In the genomic region with DNA sequence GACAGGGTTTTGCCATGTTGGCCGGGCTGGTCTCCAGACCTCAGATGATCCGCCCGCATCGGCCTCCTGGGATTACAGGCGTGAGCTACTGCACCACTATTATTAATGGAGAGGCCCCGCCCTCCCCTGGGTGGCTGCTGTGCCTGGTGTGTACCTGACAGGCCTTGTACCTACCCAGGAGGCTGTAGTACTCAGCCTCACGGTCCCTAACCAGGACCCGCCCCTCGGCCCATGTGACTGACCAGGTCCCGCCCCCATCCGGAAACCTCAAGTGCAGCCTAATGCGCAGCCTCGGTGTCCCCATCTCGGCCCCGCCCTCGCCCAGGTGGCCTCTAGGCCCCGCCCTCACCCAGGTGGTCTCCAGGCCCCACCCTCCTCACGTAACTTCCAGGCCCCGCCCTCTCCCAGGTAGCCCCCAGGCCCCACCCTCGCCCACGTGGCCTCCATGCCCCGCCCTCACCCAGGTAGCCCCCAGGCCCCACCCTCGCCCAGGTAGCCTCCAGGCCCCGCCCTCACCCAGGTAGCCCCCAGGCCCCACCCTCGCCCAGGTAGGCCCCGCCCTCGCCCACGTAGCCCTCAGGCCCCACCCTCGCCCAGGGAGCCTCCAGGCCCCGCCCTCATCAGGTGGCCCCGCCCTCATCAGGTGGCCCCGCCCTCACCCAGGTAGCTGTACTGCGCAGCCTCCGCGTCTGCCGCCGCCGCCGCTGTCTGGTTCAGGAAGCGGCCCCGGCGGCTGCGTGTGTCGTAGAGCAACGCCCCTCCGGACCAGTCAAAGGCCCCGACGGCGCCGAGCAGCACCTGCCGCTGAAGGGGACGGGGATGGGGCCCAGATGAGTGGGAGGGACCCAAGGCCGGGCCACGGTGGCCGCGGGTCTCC, we compare ENCODE assay signal across 2 cellular contexts.
A peak's percentile ranks its signal among the peaks of the same experiment; 100 is the strongest.
TF ChIP-seq lines count a peak whose summit lies in the region.

No MANE protein-coding gene starts in this region.

TF ChIP-seq in HepG2, 621 proteins besides CTCF, POLR2A, EP300 and RAD21:
- TF ChIP-seq ZNF549 (CRISPR knock-in tag; IDR thresholded peaks at IDR 0.05) (no peak), SKI (IDR thresholded peaks at IDR 0.05; ENCODE audit: partially characterized antibody) (no peak), ZNF607 (CRISPR knock-in tag; IDR thresholded peaks at IDR 0.05; ENCODE audit: borderline replicate concordance) (no peak), PCBP2 (optimal IDR thresholded peaks at IDR 0.05; ENCODE audit: low read depth, low read length, poor library complexity, severe bottlenecking) (no peak), TARDBP (CRISPR knock-in tag; IDR thresholded peaks at IDR 0.05) (no peak), ZBTB7A (CRISPR knock-in tag; IDR thresholded peaks at IDR 0.05) (no peak), PHF21A (CRISPR knock-in tag; IDR thresholded peaks at IDR 0.05) (no peak), BRCA1 (CRISPR knock-in tag; IDR thresholded peaks at IDR 0.05) (no peak), FOXO1 (CRISPR knock-in tag; IDR thresholded peaks at IDR 0.05) (no peak), ZSCAN29 (CRISPR knock-in tag; conservative IDR thresholded peaks at IDR 0.05) (no peak)
- TF ChIP-seq, protein P1, sequence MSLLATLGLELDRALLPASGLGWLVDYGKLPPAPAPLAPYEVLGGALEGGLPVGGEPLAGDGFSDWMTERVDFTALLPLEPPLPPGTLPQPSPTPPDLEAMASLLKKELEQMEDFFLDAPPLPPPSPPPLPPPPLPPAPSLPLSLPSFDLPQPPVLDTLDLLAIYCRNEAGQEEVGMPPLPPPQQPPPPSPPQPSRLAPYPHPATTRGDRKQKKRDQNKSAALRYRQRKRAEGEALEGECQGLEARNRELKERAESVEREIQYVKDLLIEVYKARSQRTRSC (CRISPR knock-in tag; IDR thresholded peaks at IDR 0.05; ENCODE audit: low read depth), result no peak
- TF ChIP-seq, protein P2, sequence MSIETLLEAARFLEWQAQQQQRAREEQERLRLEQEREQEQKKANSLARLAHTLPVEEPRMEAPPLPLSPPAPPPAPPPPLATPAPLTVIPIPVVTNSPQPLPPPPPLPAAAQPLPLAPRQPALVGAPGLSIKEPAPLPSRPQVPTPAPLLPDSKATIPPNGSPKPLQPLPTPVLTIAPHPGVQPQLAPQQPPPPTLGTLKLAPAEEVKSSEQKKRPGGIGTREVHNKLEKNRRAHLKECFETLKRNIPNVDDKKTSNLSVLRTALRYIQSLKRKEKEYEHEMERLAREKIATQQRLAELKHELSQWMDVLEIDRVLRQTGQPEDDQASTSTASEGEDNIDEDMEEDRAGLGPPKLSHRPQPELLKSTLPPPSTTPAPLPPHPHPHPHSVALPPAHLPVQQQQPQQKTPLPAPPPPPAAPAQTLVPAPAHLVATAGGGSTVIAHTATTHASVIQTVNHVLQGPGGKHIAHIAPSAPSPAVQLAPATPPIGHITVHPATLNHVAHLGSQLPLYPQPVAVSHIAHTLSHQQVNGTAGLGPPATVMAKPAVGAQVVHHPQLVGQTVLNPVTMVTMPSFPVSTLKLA (IDR thresholded peaks at IDR 0.05), result no peak
- TF ChIP-seq, protein P3, sequence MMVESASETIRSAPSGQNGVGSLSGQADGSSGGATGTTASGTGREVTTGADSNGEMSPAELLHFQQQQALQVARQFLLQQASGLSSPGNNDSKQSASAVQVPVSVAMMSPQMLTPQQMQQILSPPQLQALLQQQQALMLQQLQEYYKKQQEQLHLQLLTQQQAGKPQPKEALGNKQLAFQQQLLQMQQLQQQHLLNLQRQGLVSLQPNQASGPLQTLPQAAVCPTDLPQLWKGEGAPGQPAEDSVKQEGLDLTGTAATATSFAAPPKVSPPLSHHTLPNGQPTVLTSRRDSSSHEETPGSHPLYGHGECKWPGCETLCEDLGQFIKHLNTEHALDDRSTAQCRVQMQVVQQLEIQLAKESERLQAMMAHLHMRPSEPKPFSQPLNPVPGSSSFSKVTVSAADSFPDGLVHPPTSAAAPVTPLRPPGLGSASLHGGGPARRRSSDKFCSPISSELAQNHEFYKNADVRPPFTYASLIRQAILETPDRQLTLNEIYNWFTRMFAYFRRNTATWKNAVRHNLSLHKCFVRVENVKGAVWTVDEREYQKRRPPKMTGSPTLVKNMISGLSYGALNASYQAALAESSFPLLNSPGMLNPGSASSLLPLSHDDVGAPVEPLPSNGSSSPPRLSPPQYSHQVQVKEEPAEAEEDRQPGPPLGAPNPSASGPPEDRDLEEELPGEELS (CRISPR knock-in tag; IDR thresholded peaks at IDR 0.05), result no peak

TF ChIP-seq in WTC11, 78 proteins besides CTCF, POLR2A, EP300 and RAD21:
- TF ChIP-seq, protein P4, sequence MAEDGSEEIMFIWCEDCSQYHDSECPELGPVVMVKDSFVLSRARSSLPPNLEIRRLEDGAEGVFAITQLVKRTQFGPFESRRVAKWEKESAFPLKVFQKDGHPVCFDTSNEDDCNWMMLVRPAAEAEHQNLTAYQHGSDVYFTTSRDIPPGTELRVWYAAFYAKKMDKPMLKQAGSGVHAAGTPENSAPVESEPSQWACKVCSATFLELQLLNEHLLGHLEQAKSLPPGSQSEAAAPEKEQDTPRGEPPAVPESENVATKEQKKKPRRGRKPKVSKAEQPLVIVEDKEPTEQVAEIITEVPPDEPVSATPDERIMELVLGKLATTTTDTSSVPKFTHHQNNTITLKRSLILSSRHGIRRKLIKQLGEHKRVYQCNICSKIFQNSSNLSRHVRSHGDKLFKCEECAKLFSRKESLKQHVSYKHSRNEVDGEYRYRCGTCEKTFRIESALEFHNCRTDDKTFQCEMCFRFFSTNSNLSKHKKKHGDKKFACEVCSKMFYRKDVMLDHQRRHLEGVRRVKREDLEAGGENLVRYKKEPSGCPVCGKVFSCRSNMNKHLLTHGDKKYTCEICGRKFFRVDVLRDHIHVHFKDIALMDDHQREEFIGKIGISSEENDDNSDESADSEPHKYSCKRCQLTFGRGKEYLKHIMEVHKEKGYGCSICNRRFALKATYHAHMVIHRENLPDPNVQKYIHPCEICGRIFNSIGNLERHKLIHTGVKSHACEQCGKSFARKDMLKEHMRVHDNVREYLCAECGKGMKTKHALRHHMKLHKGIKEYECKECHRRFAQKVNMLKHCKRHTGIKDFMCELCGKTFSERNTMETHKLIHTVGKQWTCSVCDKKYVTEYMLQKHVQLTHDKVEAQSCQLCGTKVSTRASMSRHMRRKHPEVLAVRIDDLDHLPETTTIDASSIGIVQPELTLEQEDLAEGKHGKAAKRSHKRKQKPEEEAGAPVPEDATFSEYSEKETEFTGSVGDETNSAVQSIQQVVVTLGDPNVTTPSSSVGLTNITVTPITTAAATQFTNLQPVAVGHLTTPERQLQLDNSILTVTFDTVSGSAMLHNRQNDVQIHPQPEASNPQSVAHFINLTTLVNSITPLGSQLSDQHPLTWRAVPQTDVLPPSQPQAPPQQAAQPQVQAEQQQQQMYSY (CRISPR knock-in tag; IDR thresholded peaks at IDR 0.05), result no peak
- TF ChIP-seq, protein P5, sequence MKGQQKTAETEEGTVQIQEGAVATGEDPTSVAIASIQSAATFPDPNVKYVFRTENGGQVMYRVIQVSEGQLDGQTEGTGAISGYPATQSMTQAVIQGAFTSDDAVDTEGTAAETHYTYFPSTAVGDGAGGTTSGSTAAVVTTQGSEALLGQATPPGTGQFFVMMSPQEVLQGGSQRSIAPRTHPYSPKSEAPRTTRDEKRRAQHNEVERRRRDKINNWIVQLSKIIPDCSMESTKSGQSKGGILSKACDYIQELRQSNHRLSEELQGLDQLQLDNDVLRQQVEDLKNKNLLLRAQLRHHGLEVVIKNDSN (CRISPR knock-in tag; IDR thresholded peaks at IDR 0.05), result peak; percentile 90
- TF ChIP-seq, protein P6, sequence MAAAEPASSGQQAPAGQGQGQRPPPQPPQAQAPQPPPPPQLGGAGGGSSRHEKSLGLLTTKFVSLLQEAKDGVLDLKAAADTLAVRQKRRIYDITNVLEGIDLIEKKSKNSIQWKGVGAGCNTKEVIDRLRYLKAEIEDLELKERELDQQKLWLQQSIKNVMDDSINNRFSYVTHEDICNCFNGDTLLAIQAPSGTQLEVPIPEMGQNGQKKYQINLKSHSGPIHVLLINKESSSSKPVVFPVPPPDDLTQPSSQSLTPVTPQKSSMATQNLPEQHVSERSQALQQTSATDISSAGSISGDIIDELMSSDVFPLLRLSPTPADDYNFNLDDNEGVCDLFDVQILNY (CRISPR knock-in tag; IDR thresholded peaks at IDR 0.05), result 0 out of 2 replicates have a peak, but pooled peaks have one; percentile 22
- TF ChIP-seq, protein P7, sequence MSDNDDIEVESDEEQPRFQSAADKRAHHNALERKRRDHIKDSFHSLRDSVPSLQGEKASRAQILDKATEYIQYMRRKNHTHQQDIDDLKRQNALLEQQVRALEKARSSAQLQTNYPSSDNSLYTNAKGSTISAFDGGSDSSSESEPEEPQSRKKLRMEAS (CRISPR knock-in tag; IDR thresholded peaks at IDR 0.05), result peak; percentile 83
- peak; percentile 50; the same call in 1 of the 2 replicates for TF ChIP-seq SMAD4 (CRISPR knock-in tag; IDR thresholded peaks at IDR 0.05)
- peak; percentile 88 for TF ChIP-seq SP1 (CRISPR knock-in tag; conservative IDR thresholded peaks at IDR 0.05)
- no peak for TF ChIP-seq ESRRA (CRISPR knock-in tag; IDR thresholded peaks at IDR 0.05; ENCODE audit: borderline replicate concordance)
- TF ChIP-seq ZBTB21 (CRISPR knock-in tag; IDR thresholded peaks at IDR 0.05; ENCODE audit: borderline replicate concordance), result peak; percentile 21; the same call in 1 of the 2 replicates
- no peak for TF ChIP-seq KAT7 (CRISPR knock-in tag; IDR thresholded peaks at IDR 0.05; ENCODE audit: borderline replicate concordance)
- no peak for TF ChIP-seq IRF2 (CRISPR knock-in tag; IDR thresholded peaks at IDR 0.05; ENCODE audit: borderline replicate concordance, low read depth)
- TF ChIP-seq, protein P8, sequence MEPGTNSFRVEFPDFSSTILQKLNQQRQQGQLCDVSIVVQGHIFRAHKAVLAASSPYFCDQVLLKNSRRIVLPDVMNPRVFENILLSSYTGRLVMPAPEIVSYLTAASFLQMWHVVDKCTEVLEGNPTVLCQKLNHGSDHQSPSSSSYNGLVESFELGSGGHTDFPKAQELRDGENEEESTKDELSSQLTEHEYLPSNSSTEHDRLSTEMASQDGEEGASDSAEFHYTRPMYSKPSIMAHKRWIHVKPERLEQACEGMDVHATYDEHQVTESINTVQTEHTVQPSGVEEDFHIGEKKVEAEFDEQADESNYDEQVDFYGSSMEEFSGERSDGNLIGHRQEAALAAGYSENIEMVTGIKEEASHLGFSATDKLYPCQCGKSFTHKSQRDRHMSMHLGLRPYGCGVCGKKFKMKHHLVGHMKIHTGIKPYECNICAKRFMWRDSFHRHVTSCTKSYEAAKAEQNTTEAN (CRISPR knock-in tag; IDR thresholded peaks at IDR 0.05), result no peak
- TF ChIP-seq, protein P9, sequence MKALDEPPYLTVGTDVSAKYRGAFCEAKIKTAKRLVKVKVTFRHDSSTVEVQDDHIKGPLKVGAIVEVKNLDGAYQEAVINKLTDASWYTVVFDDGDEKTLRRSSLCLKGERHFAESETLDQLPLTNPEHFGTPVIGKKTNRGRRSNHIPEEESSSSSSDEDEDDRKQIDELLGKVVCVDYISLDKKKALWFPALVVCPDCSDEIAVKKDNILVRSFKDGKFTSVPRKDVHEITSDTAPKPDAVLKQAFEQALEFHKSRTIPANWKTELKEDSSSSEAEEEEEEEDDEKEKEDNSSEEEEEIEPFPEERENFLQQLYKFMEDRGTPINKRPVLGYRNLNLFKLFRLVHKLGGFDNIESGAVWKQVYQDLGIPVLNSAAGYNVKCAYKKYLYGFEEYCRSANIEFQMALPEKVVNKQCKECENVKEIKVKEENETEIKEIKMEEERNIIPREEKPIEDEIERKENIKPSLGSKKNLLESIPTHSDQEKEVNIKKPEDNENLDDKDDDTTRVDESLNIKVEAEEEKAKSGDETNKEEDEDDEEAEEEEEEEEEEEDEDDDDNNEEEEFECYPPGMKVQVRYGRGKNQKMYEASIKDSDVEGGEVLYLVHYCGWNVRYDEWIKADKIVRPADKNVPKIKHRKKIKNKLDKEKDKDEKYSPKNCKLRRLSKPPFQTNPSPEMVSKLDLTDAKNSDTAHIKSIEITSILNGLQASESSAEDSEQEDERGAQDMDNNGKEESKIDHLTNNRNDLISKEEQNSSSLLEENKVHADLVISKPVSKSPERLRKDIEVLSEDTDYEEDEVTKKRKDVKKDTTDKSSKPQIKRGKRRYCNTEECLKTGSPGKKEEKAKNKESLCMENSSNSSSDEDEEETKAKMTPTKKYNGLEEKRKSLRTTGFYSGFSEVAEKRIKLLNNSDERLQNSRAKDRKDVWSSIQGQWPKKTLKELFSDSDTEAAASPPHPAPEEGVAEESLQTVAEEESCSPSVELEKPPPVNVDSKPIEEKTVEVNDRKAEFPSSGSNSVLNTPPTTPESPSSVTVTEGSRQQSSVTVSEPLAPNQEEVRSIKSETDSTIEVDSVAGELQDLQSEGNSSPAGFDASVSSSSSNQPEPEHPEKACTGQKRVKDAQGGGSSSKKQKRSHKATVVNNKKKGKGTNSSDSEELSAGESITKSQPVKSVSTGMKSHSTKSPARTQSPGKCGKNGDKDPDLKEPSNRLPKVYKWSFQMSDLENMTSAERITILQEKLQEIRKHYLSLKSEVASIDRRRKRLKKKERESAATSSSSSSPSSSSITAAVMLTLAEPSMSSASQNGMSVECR (CRISPR knock-in tag; IDR thresholded peaks at IDR 0.05; ENCODE audit: borderline replicate concordance), result peak; percentile 59; the same call in 1 of the 2 replicates
- TF ChIP-seq TEAD1 (CRISPR knock-in tag; IDR thresholded peaks at IDR 0.05), result peak; percentile 69; the same call in 1 of the 2 replicates
- TF ChIP-seq, protein P10, sequence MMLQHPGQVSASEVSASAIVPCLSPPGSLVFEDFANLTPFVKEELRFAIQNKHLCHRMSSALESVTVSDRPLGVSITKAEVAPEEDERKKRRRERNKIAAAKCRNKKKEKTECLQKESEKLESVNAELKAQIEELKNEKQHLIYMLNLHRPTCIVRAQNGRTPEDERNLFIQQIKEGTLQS (CRISPR knock-in tag; conservative IDR thresholded peaks at IDR 0.05), result no peak
- 0 out of 2 replicates have a peak, but pooled peaks have one; percentile 78 for TF ChIP-seq ETV6 (CRISPR knock-in tag; IDR thresholded peaks at IDR 0.05)
- TF ChIP-seq FOXK1 (CRISPR knock-in tag; IDR thresholded peaks at IDR 0.05), result 0 out of 2 replicates have a peak, but pooled peaks have one; percentile 24
- peak; percentile 79; the same call in 1 of the 2 replicates for TF ChIP-seq FOXP1 (CRISPR knock-in tag; IDR thresholded peaks at IDR 0.05; ENCODE audit: borderline replicate concordance)
- no peak for TF ChIP-seq CBFB (CRISPR knock-in tag; IDR thresholded peaks at IDR 0.05; ENCODE audit: low read depth)
- TF ChIP-seq, protein P11, sequence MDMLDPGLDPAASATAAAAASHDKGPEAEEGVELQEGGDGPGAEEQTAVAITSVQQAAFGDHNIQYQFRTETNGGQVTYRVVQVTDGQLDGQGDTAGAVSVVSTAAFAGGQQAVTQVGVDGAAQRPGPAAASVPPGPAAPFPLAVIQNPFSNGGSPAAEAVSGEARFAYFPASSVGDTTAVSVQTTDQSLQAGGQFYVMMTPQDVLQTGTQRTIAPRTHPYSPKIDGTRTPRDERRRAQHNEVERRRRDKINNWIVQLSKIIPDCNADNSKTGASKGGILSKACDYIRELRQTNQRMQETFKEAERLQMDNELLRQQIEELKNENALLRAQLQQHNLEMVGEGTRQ (CRISPR knock-in tag; IDR thresholded peaks at IDR 0.05), result peak; percentile 92
- TF ChIP-seq MYBL2 (CRISPR knock-in tag; IDR thresholded peaks at IDR 0.05), result peak; percentile 58; the same call in 1 of the 2 replicates
